9 cellular contexts compared by ENCODE assay signal in genomic region chr3:142224482-142225072, GRCh38. TPM values are rescaled to one million over a fixed set of nuclear protein-coding genes. Genes with fewer than 3 reads are reported as not detected.
DNase-seq lines count a peak whose midpoint lies in the region; ATAC-seq, FAIRE-seq and TF ChIP-seq lines count a peak whose summit lies in the region.
"Had no signal": no experiment of that assay in that cellular context is flagged by ENCODE, and none has a peak within 500 bp of the region (broad histone marks: within the 10 kb centered on the region; RNA-seq: fewer than 3 reads in every experiment).

No MANE protein-coding gene starts in this region.

- H3K9me3 ChIP-seq in skeletal muscle satellite cell (replicated peaks; ENCODE audit: low read length), result no peaks in the 10 kb centered on the region

- no peak for FAIRE-seq in GM12891 (lab: Jason Lieb, UNC)
- FAIRE-seq: TTC549 had no signal

- H3K27ac Mint-ChIP-seq in T-helper 1 cell treated with Interleukin-12 subunit alpha and Interleukin-12 subunit beta and Interleukin-4 antibody, amounts not matched to agents 30 μg/mL and 1 μg/mL, for 36 hours, result peak overlapping the region; percentile 73

- H3K27me3 ChIP-seq in H7 (ENCODE audit: control insufficient read depth, insufficient read depth, low read length), result no peaks in the 10 kb centered on the region
- no peaks in the 10 kb centered on the region for H3K27me3 ChIP-seq in skeletal muscle satellite cell (ENCODE audit: control insufficient read depth, insufficient read depth, low read length)

- peaks cover 38% of the 10 kb centered on the region for H3K4me1 ChIP-seq in skeletal muscle satellite cell (ENCODE audit: control insufficient read depth, insufficient read depth, low read length)

- peak overlapping the region; percentile 97 for H3K9ac ChIP-seq in skeletal muscle satellite cell (ENCODE audit: low read depth, low read length)

- H3K36me3 ChIP-seq in H7 (replicated peaks; ENCODE audit: control insufficient read depth, insufficient read depth, low read length) (no peaks in the 10 kb centered on the region), skeletal muscle satellite cell (ENCODE audit: insufficient read depth, low read length) (peaks cover 6% of the 10 kb centered on the region)

- peaks cover 5% of the 10 kb centered on the region for H3K36me3 Mint-ChIP-seq in T-helper 1 cell treated with Interleukin-12 subunit alpha and Interleukin-12 subunit beta and Interleukin-4 antibody, amounts not matched to agents 30 μg/mL and 1 μg/mL, for 36 hours (ENCODE audit: low read depth)

- H3K4me3 ChIP-seq in H7 (ENCODE audit: insufficient read depth, low read depth, low read length) (peak overlapping the region; percentile 92), foreskin fibroblast (ENCODE audit: low read depth in 1 of 2, low read length in 2 of 2) (peak overlapping the region; percentile 88 to 89), skeletal muscle satellite cell (ENCODE audit: low read length) (peak overlapping the region; percentile 98)

- H3K4me2 ChIP-seq in skeletal muscle satellite cell (ENCODE audit: low read length), result peak overlapping the region; percentile 94

- ATAC-seq in HG02938 (IDR thresholded peaks at IDR 0.05; ENCODE audit: unreplicated experiment), result no peak

- DNase-seq in H7, result no peak
- DNase-seq in foreskin fibroblast, result peak in 1 of 2 donors; percentile 11
- no peak for DNase-seq in HK-2 (ENCODE audit: unreplicated experiment)
- DNase-seq in activated CD8-positive, alpha-beta memory T cell treated with anti-CD3 and anti-CD28 coated beads for 24 hours, result no peak
- DNase-seq in GM12891 (ENCODE audit: insufficient read length, low spot score), result no peak

- no peak for TF ChIP-seq POLR2A in GM12891 (IDR thresholded peaks at IDR 0.05; ENCODE audit: low read depth, low read length)

- H3K9me3 Mint-ChIP-seq in T-helper 1 cell treated with Interleukin-12 subunit alpha and Interleukin-12 subunit beta and Interleukin-4 antibody, amounts not matched to agents 30 μg/mL and 1 μg/mL, for 36 hours, result no peaks in the 10 kb centered on the region

- peak overlapping the region; percentile 79 for H3K4me3 Mint-ChIP-seq in T-helper 1 cell treated with Interleukin-12 subunit alpha and Interleukin-12 subunit beta and Interleukin-4 antibody, amounts not matched to agents 30 μg/mL and 1 μg/mL, for 36 hours

- H3K4me1 Mint-ChIP-seq in T-helper 1 cell treated with Interleukin-12 subunit alpha and Interleukin-12 subunit beta and Interleukin-4 antibody, amounts not matched to agents 30 μg/mL and 1 μg/mL, for 36 hours (ENCODE audit: low read depth), result peaks cover 19% of the 10 kb centered on the region

- TF ChIP-seq CTCF in foreskin fibroblast (IDR thresholded peaks at IDR 0.05; ENCODE audit: low read depth, low read length), result no peak

- no peaks in the 10 kb centered on the region for H3K27me3 Mint-ChIP-seq in T-helper 1 cell treated with Interleukin-12 subunit alpha and Interleukin-12 subunit beta and Interleukin-4 antibody, amounts not matched to agents 30 μg/mL and 1 μg/mL, for 36 hours (ENCODE audit: low read depth)

TF ChIP-seq in GM12891, 5 proteins besides CTCF, POLR2A, EP300 and RAD21:
- no peak for TF ChIP-seq POU2F2 (IDR thresholded peaks at IDR 0.05; ENCODE audit: low read depth, low read length)
- TF ChIP-seq SPI1 (IDR thresholded peaks at IDR 0.05; ENCODE audit: low read depth, low read length), result no peak
- TF ChIP-seq POLR2AphosphoS5 (IDR thresholded peaks at IDR 0.05; ENCODE audit: low read depth, low read length), result no peak
- TF ChIP-seq TAF1 (IDR thresholded peaks at IDR 0.05; ENCODE audit: low read depth, low read length), result no peak
- no peak for TF ChIP-seq PAX5 (IDR thresholded peaks at IDR 0.05; ENCODE audit: insufficient read depth, low read length, severe bottlenecking)
TF ChIP-seq in GM12891: peak in this region for 0.

RNA-seq across cellular contexts. Expression of gene GK5, which starts 0.8 kb away (rescaled TPM):
- 6.6 and 7.2 TPM in 2 replicates for total RNA-seq in H7 (2014; rRNA removed; shearing (Covaris generic))
- 21.4 and 22.3 TPM in 2 replicates for total RNA-seq in skeletal muscle satellite cell (2012; rRNA removed)
- polyA plus RNA-seq in GM12891 (2012; ENCODE audit: low read depth, missing spikeins), result 4.5 TPM
